ENCODE assay signal across 8 cellular contexts in genomic region chr11:16605971-16606783, GRCh38.
DNase-seq lines count a peak whose midpoint lies in the region; ATAC-seq and TF ChIP-seq lines count a peak whose summit lies in the region.

No MANE protein-coding gene starts in this region.

- H3K27ac ChIP-seq in dorsolateral prefrontal cortex (peak overlapping the region in 56 of 59 donors; percentile 29 to 94 (median 80)), right lobe of liver (peak overlapping the region; percentile 73 to 84 (median 75))

- no peaks in the 10 kb centered on the region for H3K4me1 ChIP-seq in BE2C
- peaks cover 0 to 18% (median 0%) of the 10 kb centered on the region in 4 donors for H3K4me1 ChIP-seq in right lobe of liver

- intact Hi-C loops in dorsolateral prefrontal cortex (cut with DNase I), result loop anchor here (2.0 to 10.0 kb wide), 6 partner anchors 199 to 1281 kb away; partner anchors contain the start of gene SOX6 (in 2 of the 2)
- intact Hi-C loops in right lobe of liver (cut with DNase I), result loop anchor here in 1 of 2 donors (10.0 kb wide), 1 partner anchor 411 kb away; no protein-coding TSS in a partner anchor

- ATAC-seq in GM19035 (IDR thresholded peaks at IDR 0.05; ENCODE audit: unreplicated experiment), result peak; percentile 93
- peak; percentile 94 for ATAC-seq in HG03354 (IDR thresholded peaks at IDR 0.05; ENCODE audit: poor library complexity, severe bottlenecking, unreplicated experiment)
- ATAC-seq in right lobe of liver, result peak; percentile 81 to 86 (median 84)

- WGBS in right lobe of liver (ENCODE audit: insufficient coverage, low coverage, low lambda C conversion rate, missing lambda C conversion rate), result 2% methylated on average over 26 of the region's 32 CpGs

- peak overlapping the region; percentile 54 for H3K4me3 ChIP-seq in BE2C (ENCODE audit: low read depth, low read length)
- H3K4me3 ChIP-seq in dorsolateral prefrontal cortex, result peak overlapping the region; percentile 22 to 72 (median 57)
- peak overlapping the region; percentile 58 to 79 (median 65) for H3K4me3 ChIP-seq in right lobe of liver

- DNase-seq in BE2C, result peak; percentile 74
- peak; percentile 48 for DNase-seq in NCI-H510A (lab: John Stamatoyannopoulos, UW)
- peak; percentile 64 to 80 for DNase-seq in activated CD4-positive, alpha-beta T cell treated with anti-CD3 and anti-CD28 coated beads, Interleukin-2, amount 50 U/mL, for 24 hours (ENCODE audit: low read depth in 1 of 2, low spot score in 1 of 2)
- peak; percentile 69 to 92 (median 88) for DNase-seq in dorsolateral prefrontal cortex
- DNase-seq in right lobe of liver, result peak; percentile 86 to 92 (median 87)
- peak; percentile 86 for DNase-seq in stimulated activated CD4-positive, alpha-beta T cell treated with anti-CD3 and anti-CD28 coated beads, Interleukin-4, amount 100 ng/mL, for 24 hours

- H3K36me3 ChIP-seq in BE2C (no peaks in the 10 kb centered on the region), right lobe of liver (no peaks in the 10 kb centered on the region)

- TF ChIP-seq CTCF in BE2C (IDR thresholded peaks at IDR 0.05; ENCODE audit: low read depth, low read length) (peak; percentile 80), dorsolateral prefrontal cortex (IDR thresholded peaks at IDR 0.05 in 54 of 56, conservative IDR thresholded peaks at IDR 0.05 in 2 of 56; ENCODE audit: low read depth in 1 of 56, partially characterized antibody in 56 of 56) (peak; percentile 84 to 98 (median 95)), right lobe of liver (IDR thresholded peaks at IDR 0.05) (peak; percentile 90 to 98 (median 96))

- H3K9me3 ChIP-seq in BE2C, result no peaks in the 10 kb centered on the region
- H3K9me3 ChIP-seq in right lobe of liver, result no peaks in the 10 kb centered on the region

- TF ChIP-seq POLR2A in right lobe of liver (IDR thresholded peaks at IDR 0.05), result no peak

- H3K27me3 ChIP-seq in BE2C, result peaks cover 63% of the 10 kb centered on the region
- H3K27me3 ChIP-seq in dorsolateral prefrontal cortex, result peaks cover 4 to 100% (median 90%) of the 10 kb centered on the region in 45 donors
- peaks cover 3 to 13% of the 10 kb centered on the region in 2 donors for H3K27me3 ChIP-seq in right lobe of liver

Comparison
In these comparisons a context has a peak if more than half of its experiments do, and no peak if none do; other contexts are left out.
1. Peak in every context shown above with its lines: DNase-seq, ATAC-seq, H3K4me3 ChIP-seq and H3K27ac ChIP-seq.